ENCODE assay signal across 16 cellular contexts in genomic region chrX:137118136-137118535, GRCh38.
DNase-seq lines count a peak whose midpoint lies in the region; ATAC-seq, FAIRE-seq and TF ChIP-seq lines count a peak whose summit lies in the region.
"Had no signal": no experiment of that assay in that cellular context is flagged by ENCODE, and none has a peak within 500 bp of the region (broad histone marks: within the 10 kb centered on the region; RNA-seq: fewer than 3 reads in every experiment).

No MANE protein-coding gene starts in this region.

- H3K14ac ChIP-seq in IMR-90 (replicated peaks; ENCODE audit: low read depth, low read length), result no peak overlapping the region

- no peak overlapping the region for H2BK5ac ChIP-seq in IMR-90 (ENCODE audit: low read depth, low read length, poor library complexity, severe bottlenecking)

- no peak overlapping the region for H2BK15ac ChIP-seq in IMR-90 (ENCODE audit: low read depth, low read length)

- dilution Hi-C loops in mammary epithelial cell (cut with HindIII; ENCODE audit: low sequenced_read_pairs) (no loop called here), IMR-90 (cut with HindIII; ENCODE audit: low sequenced_read_pairs, unreplicated experiment) (no loop called here)

- no peak overlapping the region for H2AK5ac ChIP-seq in IMR-90 (ENCODE audit: low read depth, low read length)

- H3K9ac ChIP-seq in mammary epithelial cell (ENCODE audit: insufficient read depth, low read length), result no peak overlapping the region
- no peak overlapping the region for H3K9ac ChIP-seq in IMR-90 (ENCODE audit: low read depth, low read length)
- H3K9ac ChIP-seq: BLaER1 had no signal

- no peak overlapping the region for H2BK120ac ChIP-seq in IMR-90 (ENCODE audit: low read depth, low read length)

- no peak overlapping the region for H3K56ac ChIP-seq in IMR-90 (ENCODE audit: extremely low read depth, insufficient read depth, low read length)

- ATAC-seq in IMR-90 (ENCODE audit: low read depth) (no peak), esophagus mucosa (peak; percentile 87)

- H3K18ac ChIP-seq in IMR-90 (ENCODE audit: low read depth, low read length), result no peak overlapping the region

- no peaks in the 10 kb centered on the region for H3K79me1 ChIP-seq in IMR-90 (ENCODE audit: low read depth in 1 of 2, low read length in 2 of 2)

- no peak overlapping the region for H3K4me2 ChIP-seq in mammary epithelial cell (ENCODE audit: insufficient read depth, low read depth, low read length)
- H3K4me2 ChIP-seq in IMR-90 (ENCODE audit: low read depth, low read length), result no peak overlapping the region
- H3K4me2 ChIP-seq: BLaER1 had no signal

- no peak overlapping the region for H2BK20ac ChIP-seq in IMR-90 (ENCODE audit: low read depth, low read length)

- H3K9me3 ChIP-seq in mammary epithelial cell (replicated peaks; ENCODE audit: insufficient read depth, low read length) (no peaks in the 10 kb centered on the region), IMR-90 (ENCODE audit: control insufficient read depth, insufficient read depth, low read length) (no peaks in the 10 kb centered on the region)

- no peak overlapping the region for H3K23ac ChIP-seq in IMR-90 (ENCODE audit: low read depth, low read length)

- POLR2A ChIA-PET in MCF 10A (lab: Yijun Ruan, JAX) (interaction anchor here (0.5 kb wide), 1 partner anchor 1349 kb away, joined by 3 read pairs; no protein-coding TSS in a partner anchor), IMR-90 (lab: Charles Lee; ENCODE audit: unreplicated experiment) (no interaction called here)

- H4K8ac ChIP-seq in IMR-90 (ENCODE audit: low read depth in 2 of 2, low read length in 2 of 2), result no peak overlapping the region

- intact Hi-C loops in MCF 10A (cut with micrococcal nuclease) (no loop called here), mammary epithelial cell (cut with micrococcal nuclease) (no loop called here), IMR-90 (cut with micrococcal nuclease) (no loop called here)

- H3K36me3 Mint-ChIP-seq in MCF 10A (ENCODE audit: insufficient read depth, unreplicated experiment), result peaks cover 12% of the 10 kb centered on the region
- H3K36me3 Mint-ChIP-seq: CD14-positive monocyte; CD4-positive, alpha-beta memory T cell had no signal

- no peak overlapping the region for H2AFZ ChIP-seq in mammary epithelial cell (ENCODE audit: low read depth, low read length)
- no peak overlapping the region for H2AFZ ChIP-seq in IMR-90 (replicated peaks; ENCODE audit: low read length, poor library complexity)

- H3K9me1 ChIP-seq in IMR-90 (ENCODE audit: insufficient read depth, low read length), result no peaks in the 10 kb centered on the region

- no peak for FAIRE-seq in bronchial epithelial cell (lab: Jason Lieb, UNC)
- FAIRE-seq: G401.6, H1, HTR-8/SVneo had no signal

- H3K27me3 ChIP-seq in mammary epithelial cell (ENCODE audit: insufficient read depth, low read length) (no peaks in the 10 kb centered on the region), IMR-90 (ENCODE audit: control insufficient read depth, insufficient read depth, low read length) (no peaks in the 10 kb centered on the region), bronchial epithelial cell (ENCODE audit: control insufficient read depth, insufficient read depth, low read length) (no peaks in the 10 kb centered on the region)

- TF ChIP-seq CTCF in MCF 10A (IDR thresholded peaks at IDR 0.05; ENCODE audit: unreplicated experiment) (no peak), mammary epithelial cell (conservative IDR thresholded peaks at IDR 0.05 in 1 of 2, IDR thresholded peaks at IDR 0.05 in 1 of 2; ENCODE audit: extremely low read depth in 1 of 2, insufficient read depth in 1 of 2, low read depth in 1 of 2, low read length in 2 of 2) (no peak), IMR-90 (conservative IDR thresholded peaks at IDR 0.05; ENCODE audit: low read depth, low read length) (no peak), bronchial epithelial cell (IDR thresholded peaks at IDR 0.05; ENCODE audit: insufficient read depth, low read length, severe bottlenecking) (no peak), GM10266 (IDR thresholded peaks at IDR 0.05; ENCODE audit: control insufficient read depth, insufficient read depth, low read depth, missing control alignments) (no peak)

- peak; percentile 45 for DNase-seq in MCF 10A (ENCODE audit: unreplicated experiment)
- DNase-seq in mammary epithelial cell, result no peak
- DNase-seq in IMR-90, result no peak
- peak; percentile 85 for DNase-seq in bronchial epithelial cell (ENCODE audit: low read depth)
- no peak for DNase-seq in mucosa of gallbladder (ENCODE audit: low spot score)
- DNase-seq in GM10266 (ENCODE audit: extremely low spot score), result no peak
- DNase-seq in DMS114 treated with DMSO at 0.1 percent for 48 hours (lab: John Stamatoyannopoulos, UW; ENCODE audit: unreplicated experiment), result no peak
- DNase-seq: 8988T; CD4-positive, alpha-beta memory T cell; H9 had no signal

- no peak overlapping the region for H4K5ac ChIP-seq in IMR-90 (ENCODE audit: low read depth, low read length)

- H3K4me3 Mint-ChIP-seq in MCF 10A (ENCODE audit: unreplicated experiment), result peak overlapping the region; percentile 5
- H3K4me3 Mint-ChIP-seq: CD14-positive monocyte; CD4-positive, alpha-beta memory T cell; H9 had no signal

- H3K27ac ChIP-seq in mammary epithelial cell (ENCODE audit: insufficient read depth, low read depth, low read length) (no peak overlapping the region), IMR-90 (ENCODE audit: insufficient read depth, low read length) (no peak overlapping the region)
- H3K27ac ChIP-seq: BLaER1 had no signal

- no peak overlapping the region for H3K4ac ChIP-seq in IMR-90 (ENCODE audit: low read depth, low read length)

- TF ChIP-seq POLR2A in IMR-90 (IDR thresholded peaks at IDR 0.05; ENCODE audit: low read depth, low read length), result no peak

- H3K9me3 Mint-ChIP-seq in MCF 10A (ENCODE audit: unreplicated experiment), result peaks cover 11% of the 10 kb centered on the region

- H3K4me3 ChIP-seq in mammary epithelial cell (replicated peaks in 1 of 3; ENCODE audit: insufficient read depth in 1 of 3, low read depth in 2 of 3, low read length in 3 of 3) (no peak overlapping the region), IMR-90 (ENCODE audit: insufficient read depth, low read depth, low read length) (no peak overlapping the region), bronchial epithelial cell (ENCODE audit: low read depth, low read length) (no peak overlapping the region)
- H3K4me3 ChIP-seq: BLaER1 had no signal

- H4K91ac ChIP-seq in IMR-90 (ENCODE audit: insufficient read depth, low read depth, low read length), result no peak overlapping the region

- no peaks in the 10 kb centered on the region for H3K27me3 Mint-ChIP-seq in MCF 10A (ENCODE audit: insufficient read depth, unreplicated experiment)

- CTCF ChIA-PET in MCF 10A (lab: Yijun Ruan, JAX) (no interaction called here), mammary epithelial cell (lab: Charles Lee; ENCODE audit: low non-redundant PET) (no interaction called here), IMR-90 (lab: Yijun Ruan, JAX) (no interaction called here)

- no peak overlapping the region for H3K27ac Mint-ChIP-seq in MCF 10A (ENCODE audit: low read depth, unreplicated experiment)
- H3K27ac Mint-ChIP-seq: CD14-positive monocyte; CD4-positive, alpha-beta memory T cell had no signal

- H3K4me1 ChIP-seq in mammary epithelial cell (ENCODE audit: insufficient read depth, low read length) (no peaks in the 10 kb centered on the region), IMR-90 (ENCODE audit: control insufficient read depth, insufficient read depth, low read length) (no peaks in the 10 kb centered on the region)
- H3K4me1 ChIP-seq: BLaER1 had no signal

- 33% methylated on average over 2 of the region's 2 CpGs for WGBS in mammary epithelial cell (ENCODE audit: low coverage, missing lambda C conversion rate)
- WGBS in IMR-90 (ENCODE audit: extremely low coverage in 2 of 2, insufficient read length in 1 of 2), 2 experiments, result no CpG with 5 or more reads among the region's 2 CpGs

- in situ Hi-C loops in mammary epithelial cell (cut with MboI; ENCODE audit: low sequenced_read_pairs in 2 of 2), result no loop called here
- in situ Hi-C loops in IMR-90 (cut with MboI; ENCODE audit: low sequenced_read_pairs), result no loop called here

- H3K79me2 ChIP-seq in mammary epithelial cell (ENCODE audit: insufficient read depth, low read length), result no peaks in the 10 kb centered on the region

- BruUV-seq in MCF 10A (replicated peaks; lab: Mats Ljungman, UMichigan), result no TSS peak
- BruUV-seq in mammary epithelial cell (replicated peaks; lab: Mats Ljungman, UMichigan), result no TSS peak
- BruUV-seq in IMR-90 (replicated peaks; lab: Mats Ljungman, UMichigan), result no TSS peak

- H2AK9ac ChIP-seq in IMR-90 (replicated peaks; ENCODE audit: low read depth, low read length, poor library complexity), result no peak overlapping the region

- TF ChIP-seq RAD21 in IMR-90 (IDR thresholded peaks at IDR 0.05; ENCODE audit: low read length), result no peak

- H4K20me1 ChIP-seq in mammary epithelial cell (ENCODE audit: insufficient read depth, low read length) (no peaks in the 10 kb centered on the region), IMR-90 (ENCODE audit: insufficient read depth, low read length) (no peaks in the 10 kb centered on the region)
- H4K20me1 ChIP-seq: BLaER1 had no signal

- peaks cover 10% of the 10 kb centered on the region for H3K4me1 Mint-ChIP-seq in MCF 10A (ENCODE audit: insufficient read depth, unreplicated experiment)
- H3K4me1 Mint-ChIP-seq: CD14-positive monocyte; CD4-positive, alpha-beta memory T cell; H9 had no signal

- H3K36me3 ChIP-seq in mammary epithelial cell (ENCODE audit: insufficient read depth, low read length) (no peaks in the 10 kb centered on the region), IMR-90 (ENCODE audit: control insufficient read depth, insufficient read depth, low read length) (no peaks in the 10 kb centered on the region), bronchial epithelial cell (ENCODE audit: control insufficient read depth, insufficient read depth, low read length) (no peaks in the 10 kb centered on the region)
- H3K36me3 ChIP-seq: BLaER1 had no signal

TF ChIP-seq in IMR-90, 13 proteins besides CTCF, POLR2A, EP300 and RAD21:
- TF ChIP-seq CHD1 (IDR thresholded peaks at IDR 0.05; ENCODE audit: low read depth, low read length) (no peak), CEBPB (IDR thresholded peaks at IDR 0.05; ENCODE audit: low read depth, low read length) (peak; percentile 49)

Comparison
In these comparisons a context has a peak if more than half of its experiments do, and no peak if none do; other contexts are left out.
1. DNase-seq: peak in MCF 10A (single experiment) and bronchial epithelial cell (single experiment); none in mammary epithelial cell (single experiment), IMR-90 (single experiment), mucosa of gallbladder (single experiment), GM10266 (single experiment) and DMS114 treated with DMSO at 0.1 percent for 48 hours (single experiment).